26 cellular contexts compared by ENCODE assay signal in genomic region chr6:160737934-160738333, GRCh38. TPM values are rescaled to one million over a fixed set of nuclear protein-coding genes. Genes with fewer than 3 reads are reported as not detected.
A peak's percentile ranks its signal among the peaks of the same experiment; 100 is the strongest.
DNase-seq lines count a peak whose midpoint lies in the region; ATAC-seq, FAIRE-seq and TF ChIP-seq lines count a peak whose summit lies in the region.
"Had no signal": no experiment of that assay in that cellular context is flagged by ENCODE, and none has a peak within 500 bp of the region (broad histone marks: within the 10 kb centered on the region; RNA-seq: fewer than 3 reads in every experiment).

No MANE protein-coding gene starts in this region.

- TF ChIP-seq EP300 in HepG2 (IDR thresholded peaks at IDR 0.05; ENCODE audit: low read depth in 2 of 2, low read length in 2 of 2) (no peak), HepG2 (CRISPR knock-in tag; IDR thresholded peaks at IDR 0.05; ENCODE audit: borderline replicate concordance) (no peak)

- H3K27ac ChIP-seq in right lobe of liver (no peak overlapping the region), HepG2 (ENCODE audit: extremely low read length, insufficient read depth, low read length) (no peak overlapping the region)
- H3K27ac ChIP-seq: Peyer's patch, SK-N-MC had no signal

- ATAC-seq in right lobe of liver, result peak in 3 of 4 donors; percentile 6 to 14 (median 13)
- ATAC-seq in HepG2, result no peak
- ATAC-seq in activated T-helper 17 cell treated with anti-CD3 and anti-CD28 coated beads, Interleukin-2, amount 50 U/mL, for 72 hours (replicated peaks), result peak; percentile 73
- ATAC-seq in GM19324 (IDR thresholded peaks at IDR 0.05; ENCODE audit: low FRiP score, unreplicated experiment), result no peak
- ATAC-seq in HG03097 (IDR thresholded peaks at IDR 0.05; ENCODE audit: low FRiP score, unreplicated experiment), result no peak

- no peak overlapping the region for H3K4me2 ChIP-seq in HepG2 (ENCODE audit: low read depth, low read length)

- TF ChIP-seq POLR2A in right lobe of liver (IDR thresholded peaks at IDR 0.05) (no peak), HepG2 (IDR thresholded peaks at IDR 0.05; ENCODE audit: insufficient read depth in 1 of 2, low read depth in 2 of 2, low read length in 2 of 2) (no peak)

- TF ChIP-seq RAD21 in HepG2 (CRISPR knock-in tag; IDR thresholded peaks at IDR 0.05), result no peak

- no peak for DNase-seq in right lobe of liver
- DNase-seq in HepG2 (ENCODE audit: low spot score), result no peak
- peak; percentile 62 for DNase-seq in kidney tubule cell (ENCODE audit: low spot score)
- DNase-seq in NCI-H345 treated with DMSO at 0.1 percent for 48 hours (lab: John Stamatoyannopoulos, UW; ENCODE audit: unreplicated experiment), result no peak
- DNase-seq: C1 segment of cervical spinal cord; CD8-positive, alpha-beta memory T cell; HFFc6; Karpas-422; MG63; NCI-H1048; NCI-H1436; NCI-H2029 treated with DMSO at 0.1 percent for 48 hours; NCI-H2171; NCI-H446; NCI-H69; Peyer's patch; SHP77 had no signal

- no peak overlapping the region for H3K4me3 Mint-ChIP-seq in activated T-helper 17 cell treated with anti-CD3 and anti-CD28 coated beads, Interleukin-2, amount 50 U/mL, for 72 hours
- H3K4me3 Mint-ChIP-seq: CD8-positive, alpha-beta memory T cell; HFFc6; IgD-negative memory B cell had no signal

- H3K36me3 Mint-ChIP-seq in activated T-helper 17 cell treated with anti-CD3 and anti-CD28 coated beads, Interleukin-2, amount 50 U/mL, for 72 hours (ENCODE audit: low read depth), result no peaks in the 10 kb centered on the region
- H3K36me3 Mint-ChIP-seq: CD8-positive, alpha-beta memory T cell; IgD-negative memory B cell had no signal

- no peak for FAIRE-seq in HepG2 (lab: Jason Lieb, UNC)
- FAIRE-seq: GM12891 had no signal

- no TSS peak for BruUV-seq in HepG2 (replicated peaks; lab: Mats Ljungman, UMichigan)

- H3K4me1 Mint-ChIP-seq in activated T-helper 17 cell treated with anti-CD3 and anti-CD28 coated beads, Interleukin-2, amount 50 U/mL, for 72 hours, result no peaks in the 10 kb centered on the region
- H3K4me1 Mint-ChIP-seq: CD8-positive, alpha-beta memory T cell had no signal

- H3K36me3 ChIP-seq in right lobe of liver (peaks cover 0 to 95% (median 24%) of the 10 kb centered on the region in 4 donors), HepG2 (replicated peaks in 1 of 2; ENCODE audit: control insufficient read depth in 1 of 2, insufficient read depth in 2 of 2, low read length in 2 of 2) (no peaks in the 10 kb centered on the region)
- H3K36me3 ChIP-seq: MG63, Peyer's patch had no signal

- no peaks in the 10 kb centered on the region for H3K9me3 Mint-ChIP-seq in activated T-helper 17 cell treated with anti-CD3 and anti-CD28 coated beads, Interleukin-2, amount 50 U/mL, for 72 hours
- H3K9me3 Mint-ChIP-seq: CD8-positive, alpha-beta memory T cell; IgD-negative memory B cell had no signal

- H2AFZ ChIP-seq in HepG2 (ENCODE audit: low read length), result no peak overlapping the region

- H4K20me1 ChIP-seq in HepG2 (ENCODE audit: insufficient read depth, low read length), result no peaks in the 10 kb centered on the region

- 94% methylated on average over 4 of the region's 5 CpGs for WGBS in right lobe of liver (ENCODE audit: insufficient coverage, low coverage, low lambda C conversion rate, missing lambda C conversion rate)
- 71% methylated on average over 5 of the region's 5 CpGs for whole genome bisulfite sequencing in HepG2 (ENCODE audit: low lambda C conversion rate)

- no peaks in the 10 kb centered on the region for H3K27me3 ChIP-seq in right lobe of liver
- no peaks in the 10 kb centered on the region for H3K27me3 ChIP-seq in HepG2 (ENCODE audit: control insufficient read depth in 1 of 2, insufficient read depth in 2 of 2, low read length in 2 of 2)
- H3K27me3 ChIP-seq: MG63, Peyer's patch had no signal

- H3K4me3 ChIP-seq in right lobe of liver, result no peak overlapping the region
- no peak overlapping the region for H3K4me3 ChIP-seq in HepG2 (replicated peaks in 1 of 3; ENCODE audit: insufficient read depth in 1 of 3, low read depth in 2 of 3, low read length in 3 of 3)
- H3K4me3 ChIP-seq: MG63, Peyer's patch, SK-N-MC had no signal

- peaks cover 0 to 3% (median 0%) of the 10 kb centered on the region in 4 donors for H3K4me1 ChIP-seq in right lobe of liver
- H3K4me1 ChIP-seq in HepG2 (ENCODE audit: insufficient read depth, low read length), result no peaks in the 10 kb centered on the region
- H3K4me1 ChIP-seq: Peyer's patch had no signal

- in situ Hi-C loops in HepG2 (cut with HindIII; ENCODE audit: extremely low pct_ligation_motif_present, low pct_unique_long_range_greater_than_20kb), result loop anchor here (25.0 kb wide), 1 partner anchor 624 kb away; no protein-coding TSS in a partner anchor

- intact Hi-C loops in right lobe of liver (cut with DNase I), result no loop called here
- intact Hi-C loops in HepG2 (cut with micrococcal nuclease; ENCODE audit: unreplicated experiment), result no loop called here

- TF ChIP-seq CTCF in right lobe of liver (IDR thresholded peaks at IDR 0.05), result no peak
- no peak for TF ChIP-seq CTCF in HepG2 (CRISPR knock-in tag; IDR thresholded peaks at IDR 0.05)

- no peak overlapping the region for H3K9ac ChIP-seq in HepG2 (ENCODE audit: insufficient read depth, low read depth, low read length)

- H3K27ac Mint-ChIP-seq in activated T-helper 17 cell treated with anti-CD3 and anti-CD28 coated beads, Interleukin-2, amount 50 U/mL, for 72 hours, result no peak overlapping the region
- H3K27ac Mint-ChIP-seq: CD8-positive, alpha-beta memory T cell; HFFc6; IgD-negative memory B cell had no signal

- H3K9me3 ChIP-seq in right lobe of liver (no peaks in the 10 kb centered on the region), HepG2 (ENCODE audit: low read length) (no peaks in the 10 kb centered on the region)
- H3K9me3 ChIP-seq: MG63, Peyer's patch had no signal

- POLR2A ChIA-PET in HepG2 (lab: Yijun Ruan, JAX), result no interaction called here

- CTCF ChIA-PET in HepG2 (lab: Yijun Ruan, JAX; ENCODE audit: low intra/inter-chr PET ratio, low total read pairs), result no interaction called here

- H3K79me2 ChIP-seq in HepG2 (ENCODE audit: insufficient read depth, low read length), result no peaks in the 10 kb centered on the region

- H3K27me3 Mint-ChIP-seq in activated T-helper 17 cell treated with anti-CD3 and anti-CD28 coated beads, Interleukin-2, amount 50 U/mL, for 72 hours, result no peaks in the 10 kb centered on the region

TF ChIP-seq in HepG2, 621 proteins besides CTCF, POLR2A, EP300 and RAD21 (continues in another document):
- no peak for TF ChIP-seq CBFB (CRISPR knock-in tag; IDR thresholded peaks at IDR 0.05)
- no peak for TF ChIP-seq CEBPZ (IDR thresholded peaks at IDR 0.05; ENCODE audit: low read length)
- TF ChIP-seq SP4 (CRISPR knock-in tag; IDR thresholded peaks at IDR 0.05), result no peak

RNA-seq across cellular contexts. Expression of gene PLG, which starts 35.9 kb away (rescaled TPM):
- total RNA-seq in right lobe of liver (1,000 to 10,000 TPM in 4 of 6 experiments, 100 to 1,000 TPM in 2; 756 to 3,432 (median 1,885) TPM), HepG2 (2016; rRNA removed; fragmentation: Illumina TruSeq; extraction: Trizol) (3.9 and 10.7 TPM in 2 replicates)
- 0.51 and 1.9 TPM in 2 replicates for total RNA-seq in HepG2 (2016; cell fraction: cytosol; rRNA removed; fragmentation: Illumina TruSeq; extraction: Trizol; ENCODE audit: low read depth)
- 4.4 and 9.6 TPM in 2 replicates for total RNA-seq in HepG2 (2016; cell fraction: insoluble cytoplasmic fraction; rRNA removed; fragmentation: Illumina TruSeq; extraction: Trizol)
- total RNA-seq in HepG2 (2016; cell fraction: membrane; rRNA removed; fragmentation: Illumina TruSeq; extraction: Trizol), result 1.3 and 2.2 TPM in 2 replicates
- total RNA-seq in HepG2 (2016; cell fraction: nucleus; rRNA removed; fragmentation: Illumina TruSeq; extraction: Trizol), result 6.5 and 9.4 TPM in 2 replicates
- 1.7 and 5.7 TPM in 2 replicates for polyA plus RNA-seq in HepG2 (2011; rRNA removed)
- polyA plus RNA-seq in HepG2 (2011; cell fraction: cytosol; rRNA removed), result 0.83 and 2.5 TPM in 2 replicates
- polyA plus RNA-seq in HepG2 (2011; cell fraction: nucleus; rRNA removed), result 1.8 and 4.6 TPM in 2 replicates
- 28.1 and 198 TPM in 2 replicates for polyA plus RNA-seq in HepG2 (2012)
- polyA plus RNA-seq in HepG2 (2016; cell fraction: cytosol; fragmentation: Illumina TruSeq; extraction: Trizol; ENCODE audit: low read depth), result 0.25 and 0.66 TPM in 2 replicates
- polyA plus RNA-seq in HepG2 (2016; cell fraction: insoluble cytoplasmic fraction; fragmentation: Illumina TruSeq; extraction: Trizol; ENCODE audit: low read depth), result 4.9 TPM in 2 replicates
- 0.73 and 1.2 TPM in 2 replicates for polyA plus RNA-seq in HepG2 (2016; cell fraction: membrane; fragmentation: Illumina TruSeq; extraction: Trizol; ENCODE audit: low read depth)
- 10.2 and 10.7 TPM in 2 replicates for polyA plus RNA-seq in HepG2 (2016; cell fraction: nucleus; fragmentation: Illumina TruSeq; extraction: Trizol; ENCODE audit: insufficient read depth, low read depth)
- 1.7 TPM in 1 of 2 replicates, not detected in the other for polyA minus RNA-seq in HepG2 (2011; rRNA and poly(A)+ RNA removed; ENCODE audit: low replicate concordance)
- 1.8 TPM in 2 replicates for polyA minus RNA-seq in HepG2 (2011; cell fraction: cytosol; rRNA and poly(A)+ RNA removed)
- 1.8 and 6.1 TPM in 2 replicates for polyA minus RNA-seq in HepG2 (2011; cell fraction: nucleus; rRNA and poly(A)+ RNA removed)
- total RNA-seq in activated T-helper 17 cell treated with anti-CD3 and anti-CD28 coated beads, Interleukin-2, amount 50 U/mL, for 72 hours, result not detected
- total RNA-seq: A673, H4, HFFc6, HT1080, Peyer's patch had no signal
- polyA plus RNA-seq: CD8-positive, alpha-beta memory T cell; IgD-negative memory B cell had no signal

Comparison
In these comparisons a context has a peak if more than half of its experiments do, and no peak if none do; other contexts are left out.
1. ATAC-seq: peak in right lobe of liver (3 of 4) and activated T-helper 17 cell treated with anti-CD3 and anti-CD28 coated beads, Interleukin-2, amount 50 U/mL, for 72 hours (single experiment); none in HepG2 (single experiment), GM19324 (single experiment) and HG03097 (single experiment).
2. RNA of gene PLG, which starts 35.9 kb away (total RNA-seq): 756 to 3,432 TPM in right lobe of liver; 0.51 to 10.7 TPM in HepG2 and not detected in activated T-helper 17 cell treated with anti-CD3 and anti-CD28 coated beads, Interleukin-2, amount 50 U/mL, for 72 hours; every median in the first group is over 10 times any median in the second.